Comparison of ENCODE assay signal across 16 cellular contexts in genomic region chr22:19577422-19577966, GRCh38. TPM values are rescaled to one million over a fixed set of nuclear protein-coding genes. Genes with fewer than 3 reads are reported as not detected.
A peak's percentile ranks its signal among the peaks of the same experiment; 100 is the strongest.
DNase-seq lines count a peak whose midpoint lies in the region; ATAC-seq and TF ChIP-seq lines count a peak whose summit lies in the region.
"Had no signal": no experiment of that assay in that cellular context is flagged by ENCODE, and none has a peak within 500 bp of the region (broad histone marks: within the 10 kb centered on the region; RNA-seq: fewer than 3 reads in every experiment).

No MANE protein-coding gene starts in this region.

- H3K27me3 Mint-ChIP-seq in activated naive CD8-positive, alpha-beta T cell treated with anti-CD3 and anti-CD28 coated beads, Interleukin-2, amount 50 U/mL, for 24 hours = peaks cover 2% of the 10 kb centered on the region

- H3K36me3 Mint-ChIP-seq in activated naive CD8-positive, alpha-beta T cell treated with anti-CD3 and anti-CD28 coated beads, Interleukin-2, amount 50 U/mL, for 24 hours (ENCODE audit: low read depth) = no peaks in the 10 kb centered on the region

- H3K9me3 ChIP-seq in BLaER1 treated with 17β-estradiol and CSF1 and Interleukin-3, amounts not matched to agents 10 nM and 100 nM (replicated peaks in 1 of 11) = peaks cover 0 to 6% (median 0%) of the 10 kb centered on the region in 11 experiments; a peak in 1 of 22 replicates
- H3K9me3 ChIP-seq: MG63, stomach had no signal

- peak overlapping the region; percentile 21 to 77 (median 62) for H3K4me2 ChIP-seq in BLaER1 treated with 17β-estradiol and CSF1 and Interleukin-3, amounts not matched to agents 10 nM and 100 nM

- H4K20me1 ChIP-seq in BLaER1 treated with 17β-estradiol and CSF1 and Interleukin-3, amounts not matched to agents 10 nM and 100 nM = no peaks in the 10 kb centered on the region

- H3K4me1 ChIP-seq in BLaER1 treated with 17β-estradiol and CSF1 and Interleukin-3, amounts not matched to agents 10 nM and 100 nM = peaks cover 18 to 47% (median 36%) of the 10 kb centered on the region in 10 experiments
- H3K4me1 ChIP-seq: parathyroid adenoma, stomach had no signal

- no peaks in the 10 kb centered on the region for H3K36me3 ChIP-seq in BLaER1 treated with 17β-estradiol and CSF1 and Interleukin-3, amounts not matched to agents 10 nM and 100 nM
- H3K36me3 ChIP-seq: MG63, stomach had no signal

- H3K27ac Mint-ChIP-seq in activated naive CD8-positive, alpha-beta T cell treated with anti-CD3 and anti-CD28 coated beads, Interleukin-2, amount 50 U/mL, for 24 hours = peak overlapping the region; percentile 88
- H3K27ac Mint-ChIP-seq: activated B cell treated with CpG ODN at 0.5 μM for 24 hours had no signal

- DNase-seq in HL-60 (ENCODE audit: low read depth in 1 of 2, low spot score in 1 of 2) = no peak
- DNase-seq in activated naive CD8-positive, alpha-beta T cell treated with anti-CD3 and anti-CD28 coated beads, Interleukin-2, amount 50 U/mL, for 24 hours = no peak
- peak; percentile 82 for DNase-seq in mesenteric fat pad (ENCODE audit: low spot score)
- DNase-seq in NOMO-1 treated with DMSO at 0.1 percent for 48 hours (lab: John Stamatoyannopoulos, UW; ENCODE audit: unreplicated experiment) = no peak
- DNase-seq in erythroblast (lab: John Stamatoyannopoulos, UW) = no peak
- no peak for DNase-seq in stimulated activated CD4-positive, alpha-beta T cell treated with anti-CD3 and anti-CD28 coated beads, Interleukin-15, amount 100 ng/mL, for 24 hours
- DNase-seq in HPDE6-E6E7 (ENCODE audit: extremely low spot score) = no peak
- DNase-seq: activated B cell treated with CpG ODN at 0.5 μM for 24 hours, foreskin melanocyte, NCI-H446, stomach had no signal

- H3K27ac ChIP-seq in BLaER1 treated with 17β-estradiol and CSF1 and Interleukin-3, amounts not matched to agents 10 nM and 100 nM = peak overlapping the region in 3 of 11 experiments; percentile 40 to 71 (median 62); a peak in 6 of 22 replicates
- peak overlapping the region; percentile 41 for H3K27ac ChIP-seq in HL-60 (replicated peaks)
- H3K27ac ChIP-seq: C4-2B, parathyroid adenoma had no signal

- H3K4me3 ChIP-seq in BLaER1 treated with 17β-estradiol and CSF1 and Interleukin-3, amounts not matched to agents 10 nM and 100 nM = no peak overlapping the region; a peak in 1 of 20 replicates
- H3K4me3 ChIP-seq in HL-60 (replicated peaks; ENCODE audit: insufficient read depth, low read length) = no peak overlapping the region
- H3K4me3 ChIP-seq: MG63, stomach had no signal

- no peaks in the 10 kb centered on the region for H3K27me3 ChIP-seq in BLaER1 treated with 17β-estradiol and CSF1 and Interleukin-3, amounts not matched to agents 10 nM and 100 nM
- no peaks in the 10 kb centered on the region for H3K27me3 ChIP-seq in HL-60 (ENCODE audit: insufficient read depth, poor library complexity, severe bottlenecking)
- H3K27me3 ChIP-seq: MG63 had no signal

- peak overlapping the region in 3 of 11 experiments; percentile 15 to 46 (median 36); a peak in 2 of 22 replicates for H3K9ac ChIP-seq in BLaER1 treated with 17β-estradiol and CSF1 and Interleukin-3, amounts not matched to agents 10 nM and 100 nM
- H3K9ac ChIP-seq: parathyroid adenoma had no signal

- H3K4me1 Mint-ChIP-seq in activated naive CD8-positive, alpha-beta T cell treated with anti-CD3 and anti-CD28 coated beads, Interleukin-2, amount 50 U/mL, for 24 hours = peaks cover 48% of the 10 kb centered on the region

- no peaks in the 10 kb centered on the region for H3K9me3 Mint-ChIP-seq in activated naive CD8-positive, alpha-beta T cell treated with anti-CD3 and anti-CD28 coated beads, Interleukin-2, amount 50 U/mL, for 24 hours
- H3K9me3 Mint-ChIP-seq: activated B cell treated with CpG ODN at 0.5 μM for 24 hours had no signal

- TF ChIP-seq POLR2A in erythroblast (IDR thresholded peaks at IDR 0.05; ENCODE audit: low read length) = no peak

- no peak for ATAC-seq in activated naive CD8-positive, alpha-beta T cell treated with anti-CD3 and anti-CD28 coated beads, Interleukin-2, amount 50 U/mL, for 24 hours
- ATAC-seq: Right ventricle myocardium inferior had no signal

- peak overlapping the region; percentile 36 for H3K4me3 Mint-ChIP-seq in activated naive CD8-positive, alpha-beta T cell treated with anti-CD3 and anti-CD28 coated beads, Interleukin-2, amount 50 U/mL, for 24 hours
- H3K4me3 Mint-ChIP-seq: activated B cell treated with CpG ODN at 0.5 μM for 24 hours had no signal

- no peak for TF ChIP-seq CTCF in HL-60 (IDR thresholded peaks at IDR 0.05; ENCODE audit: insufficient read depth, low read length)

RNA-seq across cellular contexts. Expression of gene CLDN5, which starts 53.3 kb away (rescaled TPM):
- total RNA-seq in mesenteric fat pad = 151 TPM
- total RNA-seq: activated B cell treated with CpG ODN at 0.5 μM for 24 hours had no signal
